8 cellular contexts compared by ENCODE assay signal in the genomic region with DNA sequence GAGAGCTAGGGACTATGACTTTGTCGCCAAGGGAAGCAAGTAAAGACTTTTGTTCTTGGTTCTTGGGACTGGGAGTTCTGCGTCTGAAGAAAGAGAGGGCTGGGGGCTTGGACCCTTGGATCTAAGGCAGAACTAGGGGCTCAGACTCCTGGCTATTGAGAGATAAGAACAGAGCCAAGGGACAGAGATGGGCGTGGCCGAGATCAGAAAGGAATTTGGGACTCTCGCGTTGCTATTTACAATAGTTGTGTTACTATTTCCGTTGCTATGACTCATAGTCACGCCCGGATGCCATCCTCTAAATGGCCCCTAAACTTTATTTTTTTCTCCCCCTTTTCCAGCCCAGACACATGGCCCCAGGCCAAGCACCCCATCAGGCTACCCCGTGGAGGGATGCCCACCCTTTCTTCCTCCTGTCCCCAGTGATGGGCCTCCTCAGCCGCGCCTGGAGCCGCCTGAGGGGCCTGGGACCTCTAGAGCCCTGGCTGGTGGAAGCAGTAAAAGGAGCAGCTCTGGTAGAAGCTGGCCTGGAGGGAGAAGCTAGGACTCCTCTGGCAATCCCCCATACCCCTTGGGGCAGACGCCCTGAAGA. TPM values are rescaled to one million over a fixed set of nuclear protein-coding genes. Genes with fewer than 3 reads are reported as not detected.
DNase-seq lines count a peak whose midpoint lies in the region; ATAC-seq, FAIRE-seq and TF ChIP-seq lines count a peak whose summit lies in the region.

No MANE protein-coding gene starts in this region.

- DNase-seq in AG08395 (ENCODE audit: low spot score): peak; percentile 88
- peak; percentile 53 for DNase-seq in NCI-H2107 treated with DMSO at 0.1 percent for 48 hours (lab: John Stamatoyannopoulos, UW; ENCODE audit: unreplicated experiment)
- DNase-seq in breast epithelium (ENCODE audit: low spot score in 2 of 2): peak; percentile 87 to 91
- DNase-seq in iPS-NIHi11 (ENCODE audit: low spot score): peak; percentile 81
- DNase-seq in small intestine: peak; percentile 95

- H3K9me3 ChIP-seq in breast epithelium: no peaks in the 10 kb centered on the region
- no peaks in the 10 kb centered on the region for H3K9me3 ChIP-seq in small intestine (ENCODE audit: control insufficient read depth, low read depth)

- H3K27ac ChIP-seq in VCaP (peak overlapping the region; percentile 97), breast epithelium (peak overlapping the region; percentile 98 to 100), small intestine (ENCODE audit: low read depth in 1 of 2, low read length in 1 of 2) (peak overlapping the region; percentile 100)

- H3K36me3 ChIP-seq in breast epithelium: no peaks in the 10 kb centered on the region
- peaks cover 4 to 8% of the 10 kb centered on the region in 2 donors for H3K36me3 ChIP-seq in small intestine (ENCODE audit: control insufficient read depth in 2 of 2, insufficient read depth in 2 of 2, low read length in 2 of 2)

- ATAC-seq in GM21723 (IDR thresholded peaks at IDR 0.05; ENCODE audit: unreplicated experiment): peak; percentile 29
- no peak for ATAC-seq in HG03457 (IDR thresholded peaks at IDR 0.05; ENCODE audit: unreplicated experiment)

- TF ChIP-seq POLR2A in breast epithelium (IDR thresholded peaks at IDR 0.05): no peak

- intact Hi-C loops in breast epithelium (cut with DNase I; ENCODE audit: low total_unique reads): no loop called here

- no peak for FAIRE-seq in small intestine (lab: Jason Lieb, UNC)

- H3K4me3 ChIP-seq in breast epithelium (peak overlapping the region; percentile 81 to 100 (median 85)), small intestine (ENCODE audit: low read depth in 1 of 2, low read length in 2 of 2) (peak overlapping the region; percentile 97)

- 1 to 3% (median 2%) methylated on average over 14 of the region's 14 CpGs for WGBS in small intestine, 3 donors

- no peak for TF ChIP-seq CTCF in VCaP (conservative IDR thresholded peaks at IDR 0.05)
- TF ChIP-seq CTCF in breast epithelium (IDR thresholded peaks at IDR 0.05): peak in 2 of 3 donors; percentile 11 to 33

- H3K27me3 ChIP-seq in breast epithelium: no peaks in the 10 kb centered on the region
- H3K27me3 ChIP-seq in small intestine (ENCODE audit: control insufficient read depth in 2 of 2, insufficient read depth in 2 of 2, low read length in 2 of 2): no peaks in the 10 kb centered on the region

- H3K4me1 ChIP-seq in breast epithelium: peaks cover 10% of the 10 kb centered on the region in 2 donors
- peaks cover 0 to 3% of the 10 kb centered on the region in 2 donors for H3K4me1 ChIP-seq in small intestine (ENCODE audit: control insufficient read depth in 2 of 2, insufficient read depth in 1 of 2, low read depth in 1 of 2, low read length in 1 of 2)

RNA-seq across cellular contexts. Expression of gene PPP1R15A, which starts 0.8 kb away (rescaled TPM):
- 10 to 100 TPM; 59.6 to 74.2 (median 65.4) TPM for total RNA-seq in breast epithelium
- 10 to 100 TPM; 52.8 to 61.1 (median 60.1) TPM for polyA plus RNA-seq in small intestine

RNA-seq across cellular contexts. Expression of gene PLEKHA4, which starts 4.6 kb away (rescaled TPM):
- total RNA-seq in breast epithelium: 10 to 100 TPM in 2 of 3 donors, 1 to 10 TPM in 1; 6.4 to 25.6 (median 22.4) TPM
- 10 to 100 TPM in 2 of 3 donors, 1 to 10 TPM in 1; 4.0 to 20.3 (median 17.3) TPM for polyA plus RNA-seq in small intestine

RNA-seq across cellular contexts. Expression of gene TULP2, which starts 25.6 kb away (rescaled TPM):
- total RNA-seq in breast epithelium: under 1 TPM in 2 of 3 donors, not detected in 1; 0.48 to 0.73 TPM
- under 1 TPM in 1 of 3 donors, not detected in 2; 0.10 TPM for polyA plus RNA-seq in small intestine

RNA-seq across cellular contexts. Expression of gene NUCB1, which starts 27.1 kb away (rescaled TPM):
- total RNA-seq in breast epithelium: 100 to 1,000 TPM; 131 to 333 (median 223) TPM
- 100 to 1,000 TPM; 102 to 359 (median 178) TPM for polyA plus RNA-seq in small intestine

RNA-seq across cellular contexts. Expression of gene HSD17B14, which starts 36.7 kb away (rescaled TPM):
- 10 to 100 TPM; 13.1 to 18.6 (median 14.6) TPM for total RNA-seq in breast epithelium
- 10 to 100 TPM in 1 of 3 donors, 1 to 10 TPM in 1, not detected in 1; 4.4 to 11.6 TPM for polyA plus RNA-seq in small intestine
